Comparison of ENCODE assay signal across 9 cellular contexts in genomic region chr2:25276569-25277465, GRCh38.
DNase-seq lines count a peak whose midpoint lies in the region; ATAC-seq, FAIRE-seq and TF ChIP-seq lines count a peak whose summit lies in the region.
"Had no signal": no experiment of that assay in that cellular context is flagged by ENCODE, and none has a peak within 500 bp of the region (broad histone marks: within the 10 kb centered on the region; RNA-seq: fewer than 3 reads in every experiment).

No MANE protein-coding gene starts in this region.

- H3K27me3 ChIP-seq in heart right ventricle, result no peaks in the 10 kb centered on the region
- no peaks in the 10 kb centered on the region for H3K27me3 ChIP-seq in rectal smooth muscle tissue (ENCODE audit: control insufficient read depth, insufficient read depth, low read length)
- no peaks in the 10 kb centered on the region for H3K27me3 ChIP-seq in vagina

- ATAC-seq in activated naive CD4-positive, alpha-beta T cell treated with anti-CD3 and anti-CD28 coated beads, Interleukin-2, amount 50 U/mL, for 72 hours, result peak; percentile 76
- ATAC-seq in heart right ventricle (peak; percentile 38 to 73 (median 52)), GM21390 (IDR thresholded peaks at IDR 0.05; ENCODE audit: unreplicated experiment) (no peak)

- TF ChIP-seq CTCF in heart right ventricle (IDR thresholded peaks at IDR 0.05), result peak; percentile 71 to 93 (median 86)
- TF ChIP-seq CTCF in vagina (IDR thresholded peaks at IDR 0.05), result peak; percentile 55 to 63 (median 63)

- intact Hi-C loops in heart right ventricle (cut with DNase I), result loop anchor here in 1 of 10 donors (5.0 kb wide), 1 partner anchor 65 kb away; the partner anchor contains the start of gene DNMT3A
- intact Hi-C loops in vagina (cut with DNase I), result no loop called here

- no peak for TF ChIP-seq POLR2A in vagina (IDR thresholded peaks at IDR 0.05)

- H3K27ac Mint-ChIP-seq in activated naive CD4-positive, alpha-beta T cell treated with anti-CD3 and anti-CD28 coated beads, Interleukin-2, amount 50 U/mL, for 72 hours, result peak overlapping the region; percentile 89 to 96

- peak overlapping the region; percentile 14 to 94 (median 82) for H3K27ac ChIP-seq in heart right ventricle
- peak overlapping the region; percentile 82 for H3K27ac ChIP-seq in rectal smooth muscle tissue (ENCODE audit: low read depth, low read length)
- peak overlapping the region; percentile 76 for H3K27ac ChIP-seq in vagina
- H3K27ac ChIP-seq: SK-N-MC had no signal

- H3K4me1 ChIP-seq in heart right ventricle (peaks cover 6 to 81% (median 71%) of the 10 kb centered on the region in 9 donors), rectal smooth muscle tissue (ENCODE audit: control insufficient read depth, insufficient read depth, low read length) (peaks cover 7% of the 10 kb centered on the region), vagina (peaks cover 66% of the 10 kb centered on the region)

- FAIRE-seq in GM18507 (lab: Jason Lieb, UNC), result peak; percentile 62

- H3K4me3 ChIP-seq in heart right ventricle (peak overlapping the region in 9 of 10 donors; percentile 18 to 56 (median 46)), rectal smooth muscle tissue (ENCODE audit: low read length) (peak overlapping the region; percentile 58), vagina (peak overlapping the region; percentile 27 to 45)
- H3K4me3 ChIP-seq: SK-N-MC had no signal

- no peak overlapping the region for H3K9ac ChIP-seq in rectal smooth muscle tissue (ENCODE audit: low read length)

- no peaks in the 10 kb centered on the region for H3K9me3 Mint-ChIP-seq in activated naive CD4-positive, alpha-beta T cell treated with anti-CD3 and anti-CD28 coated beads, Interleukin-2, amount 50 U/mL, for 72 hours

- DNase-seq in GM18507 (ENCODE audit: extremely low spot score, insufficient read length, low read depth) (peak; percentile 67), NAMALWA (ENCODE audit: low spot score) (peak; percentile 67), heart right ventricle (peak; percentile 64 to 82), vagina (ENCODE audit: extremely low spot score in 2 of 2) (no peak), NCI-H1436 (lab: John Stamatoyannopoulos, UW) (no peak)
- DNase-seq in activated naive CD4-positive, alpha-beta T cell treated with anti-CD3 and anti-CD28 coated beads, Interleukin-2, amount 50 U/mL, for 72 hours (ENCODE audit: low spot score in 2 of 2), result peak; percentile 92 to 93

- peaks cover 0 to 36% (median 10%) of the 10 kb centered on the region in 9 donors for H3K36me3 ChIP-seq in heart right ventricle
- peaks cover 3% of the 10 kb centered on the region for H3K36me3 ChIP-seq in rectal smooth muscle tissue (ENCODE audit: control insufficient read depth, insufficient read depth, low read length)
- peaks cover 0 to 9% of the 10 kb centered on the region in 2 donors for H3K36me3 ChIP-seq in vagina

- no peaks in the 10 kb centered on the region for H3K9me3 ChIP-seq in heart right ventricle
- H3K9me3 ChIP-seq in vagina, result no peaks in the 10 kb centered on the region

- H3K36me3 Mint-ChIP-seq in activated naive CD4-positive, alpha-beta T cell treated with anti-CD3 and anti-CD28 coated beads, Interleukin-2, amount 50 U/mL, for 72 hours, result peaks cover 14 to 57% of the 10 kb centered on the region in 2 donors

- 33 to 38% methylated on average over 58 to 60 of the region's 60 CpGs for WGBS in heart right ventricle, 2 donors

Comparison
In these comparisons a context has a peak if more than half of its experiments do, and no peak if none do; other contexts are left out.
1. DNase-seq: peak in GM18507 (single experiment), NAMALWA (single experiment), activated naive CD4-positive, alpha-beta T cell treated with anti-CD3 and anti-CD28 coated beads, Interleukin-2, amount 50 U/mL, for 72 hours (2 of 2) and heart right ventricle (2 of 2); none in vagina (0 of 2) and NCI-H1436 (single experiment).
2. Peak in every context shown above with its lines, with median percentiles within 50 percentile points of each other: H3K27ac ChIP-seq and H3K4me3 ChIP-seq.